In the genomic region with DNA sequence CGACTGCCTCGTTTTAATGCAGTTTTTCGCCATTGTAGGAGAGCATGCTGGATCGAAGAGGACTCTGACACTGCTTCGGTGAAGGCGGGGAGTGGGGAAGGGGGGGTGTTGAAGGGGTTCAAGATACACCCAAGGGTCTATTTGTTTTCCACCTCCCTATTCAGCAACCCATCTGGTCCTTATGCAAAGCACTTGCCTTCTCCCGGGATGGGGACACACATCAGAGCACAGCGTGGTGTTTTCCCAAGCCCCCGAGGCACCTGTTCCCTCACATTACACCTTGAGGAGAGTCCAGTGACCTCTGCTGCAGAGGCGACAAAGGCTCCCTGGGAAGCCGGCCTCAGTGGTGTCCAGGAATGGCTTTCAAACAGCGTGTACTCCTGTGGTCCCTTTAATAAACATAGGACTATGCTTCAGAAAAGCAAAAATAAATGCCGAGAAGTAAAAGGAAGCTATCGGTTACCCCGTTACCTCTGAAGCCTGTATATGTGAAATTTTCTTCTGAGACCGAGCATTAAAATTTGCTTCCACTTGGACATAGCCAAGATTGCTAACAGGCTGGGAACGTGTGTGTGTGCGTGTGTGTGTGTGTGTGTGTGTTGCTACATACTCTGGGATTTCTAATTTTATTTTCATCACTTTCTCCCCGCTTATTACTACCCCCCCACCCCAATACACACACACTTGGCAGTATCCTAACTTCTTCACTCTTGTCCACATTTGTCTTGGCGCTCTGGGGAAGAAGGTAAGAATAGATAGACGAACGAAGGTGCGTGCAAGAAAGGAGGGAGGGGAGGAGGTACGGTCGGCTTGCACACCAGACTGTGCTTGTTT, we compare ENCODE assay signal across 8 cellular contexts. TPM values are rescaled to one million over a fixed set of nuclear protein-coding genes. Genes with fewer than 3 reads are reported as not detected.
DNase-seq lines count a peak whose midpoint lies in the region; ATAC-seq, FAIRE-seq and TF ChIP-seq lines count a peak whose summit lies in the region.

No MANE protein-coding gene starts in this region.

- peak in 2 of 4 donors; percentile 1 to 3 for ATAC-seq in pancreas
- ATAC-seq in activated CD4-positive, CD25-positive, alpha-beta regulatory T cell treated with anti-CD3 and anti-CD28 coated beads, Interleukin-2, amount 50 U/mL, for 24 hours = no peak
- ATAC-seq in GM19455 (IDR thresholded peaks at IDR 0.05; ENCODE audit: unreplicated experiment) = no peak
- ATAC-seq in GM18502 (IDR thresholded peaks at IDR 0.05; ENCODE audit: poor library complexity, unreplicated experiment) = no peak

- H3K9me3 ChIP-seq in pancreas = no peaks in the 10 kb centered on the region

- H3K4me3 Mint-ChIP-seq in activated CD4-positive, alpha-beta memory T cell treated with anti-CD3 and anti-CD28 coated beads for 36 hours = peak overlapping the region; percentile 74

- CTCF ChIA-PET in BJ (lab: Yijun Ruan, JAX) = interaction anchor here (1.0 to 6.6 kb wide), 25 partner anchors 9 to 203 kb away, joined by 3 to 113 read pairs (median 4); no protein-coding TSS in a partner anchor
- CTCF ChIA-PET in activated CD4-positive, alpha-beta memory T cell treated with anti-CD3 and anti-CD28 coated beads for 36 hours (lab: Charles Lee) = interaction anchor here (0.6 to 5.7 kb wide), 22 partner anchors 10 to 232 kb away, joined by 3 to 44 read pairs (median 4); partner anchors contain the start of gene BBX

- H3K36me3 Mint-ChIP-seq in activated CD4-positive, alpha-beta memory T cell treated with anti-CD3 and anti-CD28 coated beads for 36 hours = no peaks in the 10 kb centered on the region

- H3K4me1 ChIP-seq in pancreas = peaks cover 0 to 12% (median 12%) of the 10 kb centered on the region in 3 donors

- no peak for FAIRE-seq in pancreas (lab: Jason Lieb, UNC)

- 27 to 29% methylated on average over 25 of the region's 25 CpGs for WGBS in pancreas, 2 donors

- peak overlapping the region; percentile 66 for H3K4me3 ChIP-seq in BJ (ENCODE audit: low read depth, low read length)
- H3K4me3 ChIP-seq in H7 (ENCODE audit: insufficient read depth, low read depth, low read length) = peak overlapping the region; percentile 81
- peak overlapping the region; percentile 62 for H3K4me3 ChIP-seq in fibroblast of the aortic adventitia (ENCODE audit: low read depth, low read length)
- H3K4me3 ChIP-seq in pancreas = peak overlapping the region; percentile 59 to 82 (median 74)

- H3K27me3 Mint-ChIP-seq in activated CD4-positive, alpha-beta memory T cell treated with anti-CD3 and anti-CD28 coated beads for 36 hours = peaks cover 5% of the 10 kb centered on the region

- intact Hi-C loops in activated CD4-positive, alpha-beta memory T cell treated with anti-CD3 and anti-CD28 coated beads for 36 hours (cut with micrococcal nuclease) = loop anchor here (1.0 to 2.0 kb wide), 5 partner anchors 16 to 194 kb away; partner anchors contain the start of gene BBX
- intact Hi-C loops in pancreas (cut with DNase I) = no loop called here

- TF ChIP-seq CTCF in BJ (IDR thresholded peaks at IDR 0.05; ENCODE audit: insufficient read depth, low read depth, low read length) (no peak), fibroblast of the aortic adventitia (IDR thresholded peaks at IDR 0.05; ENCODE audit: insufficient read depth, low read length) (no peak), pancreas (IDR thresholded peaks at IDR 0.05) (no peak)

- peaks cover 12% of the 10 kb centered on the region for H3K4me1 Mint-ChIP-seq in activated CD4-positive, alpha-beta memory T cell treated with anti-CD3 and anti-CD28 coated beads for 36 hours (ENCODE audit: low read depth)

- DNase-seq in BJ (ENCODE audit: low read depth) = no peak
- peak; percentile 18 for DNase-seq in H7
- peak; percentile 19 for DNase-seq in activated CD4-positive, alpha-beta memory T cell treated with anti-CD3 and anti-CD28 coated beads for 36 hours
- peak; percentile 53 for DNase-seq in fibroblast of the aortic adventitia (ENCODE audit: low read depth)
- peak in 3 of 6 donors; percentile 22 to 48 (median 23) for DNase-seq in pancreas

- H3K27ac Mint-ChIP-seq in activated CD4-positive, alpha-beta memory T cell treated with anti-CD3 and anti-CD28 coated beads for 36 hours = peak overlapping the region; percentile 16

- POLR2A ChIA-PET in BJ (lab: Charles Lee) = interaction anchor here (0.8 to 1.7 kb wide), 2 partner anchors 9 to 14 kb away, joined by 6 to 8 read pairs; no protein-coding TSS in a partner anchor
- POLR2A ChIA-PET in activated CD4-positive, alpha-beta memory T cell treated with anti-CD3 and anti-CD28 coated beads for 36 hours (lab: Charles Lee) = interaction anchor here (1.3 to 1.5 kb wide), 3 partner anchors 9 to 94 kb away, joined by 3 to 6 read pairs (median 6); partner anchors contain the start of gene BBX

- peak overlapping the region; percentile 93 to 99 (median 96) for H3K27ac ChIP-seq in pancreas

- H3K36me3 ChIP-seq in BJ (ENCODE audit: control insufficient read depth, insufficient read depth, low read length) (no peaks in the 10 kb centered on the region), H7 (replicated peaks; ENCODE audit: control insufficient read depth, insufficient read depth, low read length) (no peaks in the 10 kb centered on the region), pancreas (no peaks in the 10 kb centered on the region)

- H3K27me3 ChIP-seq in BJ (ENCODE audit: control insufficient read depth, insufficient read depth, low read length) (no peaks in the 10 kb centered on the region; the same call in 1 of the 2 replicates), H7 (ENCODE audit: control insufficient read depth, insufficient read depth, low read length) (peaks cover 12% of the 10 kb centered on the region), pancreas (no peaks in the 10 kb centered on the region)

- no peaks in the 10 kb centered on the region for H3K9me3 Mint-ChIP-seq in activated CD4-positive, alpha-beta memory T cell treated with anti-CD3 and anti-CD28 coated beads for 36 hours

RNA-seq across cellular contexts. Expression of gene CCDC54, which starts 53.2 kb away (rescaled TPM):
- polyA plus RNA-seq in BJ (2011; rRNA removed) = not detected in 2 replicates
- not detected in 2 replicates for polyA minus RNA-seq in BJ (2011; rRNA and poly(A)+ RNA removed)
- total RNA-seq in H7 (2014; rRNA removed; shearing (Covaris generic)) = not detected in 2 replicates
- total RNA-seq in activated CD4-positive, alpha-beta memory T cell treated with anti-CD3 and anti-CD28 coated beads for 36 hours = not detected
- total RNA-seq in fibroblast of the aortic adventitia (ENCODE audit: low replicate concordance) = not detected in 2 replicates
- not detected for total RNA-seq in pancreas
- not detected for polyA plus RNA-seq in pancreas
